ENCODE assay signal across 8 cellular contexts in the genomic region with DNA sequence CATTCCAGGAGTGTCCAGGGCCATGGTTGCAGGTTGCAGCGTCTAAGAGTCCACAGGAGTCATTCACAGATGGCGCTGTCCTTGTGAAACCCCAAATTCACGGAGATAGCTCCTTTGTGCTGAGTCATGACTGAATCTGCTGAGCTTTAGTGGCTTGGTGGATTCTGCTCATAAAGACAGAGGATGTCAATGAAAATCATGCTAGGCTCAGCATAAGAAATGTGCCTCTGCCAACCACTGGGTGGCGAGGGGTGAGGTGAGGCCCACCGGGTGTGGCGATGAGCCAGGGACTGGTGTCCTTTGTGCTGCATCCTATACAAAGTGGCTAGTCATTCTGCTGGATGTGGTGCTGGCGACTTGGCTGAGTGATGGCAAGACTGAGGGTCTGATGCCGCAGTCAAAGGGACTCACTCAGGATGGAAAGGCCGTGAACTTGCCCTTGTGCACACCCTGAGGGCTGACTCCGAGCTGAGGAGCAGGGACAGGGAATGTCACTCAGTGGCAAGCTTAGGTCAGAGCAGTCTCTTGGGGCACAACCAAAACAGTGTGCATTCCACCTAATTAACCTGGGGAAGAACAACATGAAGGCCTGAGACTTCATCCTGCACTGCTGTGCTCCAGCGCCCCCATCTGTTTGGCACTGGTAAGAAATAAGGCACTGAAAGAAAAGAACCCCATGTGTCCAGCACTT.
DNase-seq lines count a peak whose midpoint lies in the region; ATAC-seq and TF ChIP-seq lines count a peak whose summit lies in the region.

No MANE protein-coding gene starts in this region.

- H3K9me3 Mint-ChIP-seq in HFFc6 (no peaks in the 10 kb centered on the region), type B pancreatic cell (peaks cover 5% of the 10 kb centered on the region)

- H3K27ac Mint-ChIP-seq in HFFc6 (peak overlapping the region; percentile 82), type B pancreatic cell (no peak overlapping the region)

- H3K4me1 Mint-ChIP-seq in HFFc6 (ENCODE audit: low read depth) = peaks cover 56% of the 10 kb centered on the region
- peaks cover 9% of the 10 kb centered on the region for H3K4me1 Mint-ChIP-seq in type B pancreatic cell (ENCODE audit: unreplicated experiment)

- peak; percentile 68 for TF ChIP-seq CTCF in HFFc6 (IDR thresholded peaks at IDR 0.05)
- TF ChIP-seq CTCF in type B pancreatic cell (conservative IDR thresholded peaks at IDR 0.05) = peak; percentile 47
- TF ChIP-seq CTCF in esophagus squamous epithelium (IDR thresholded peaks at IDR 0.05) = peak in 1 of 6 experiments; percentile 32

- H3K9me3 ChIP-seq in esophagus squamous epithelium = no peaks in the 10 kb centered on the region

- intact Hi-C loops in esophagus squamous epithelium (cut with DNase I) = no loop called here

- H3K27me3 ChIP-seq in esophagus squamous epithelium = no peaks in the 10 kb centered on the region

- no peaks in the 10 kb centered on the region; the same call in none of the 2 replicates for H3K27me3 Mint-ChIP-seq in HFFc6 (ENCODE audit: insufficient read depth)
- no peaks in the 10 kb centered on the region for H3K27me3 Mint-ChIP-seq in type B pancreatic cell

- peaks cover 0 to 22% (median 0%) of the 10 kb centered on the region in 3 donors for H3K36me3 ChIP-seq in esophagus squamous epithelium

- H3K4me3 Mint-ChIP-seq in HFFc6 (peak overlapping the region; percentile 36), type B pancreatic cell (no peak overlapping the region)

- ATAC-seq in HG03565 (IDR thresholded peaks at IDR 0.05; ENCODE audit: unreplicated experiment) = no peak

- H3K4me1 ChIP-seq in esophagus squamous epithelium = no peaks in the 10 kb centered on the region

- DNase-seq in Daoy (ENCODE audit: low read depth) (peak; percentile 53), HFFc6 (peak; percentile 75), SHP77 treated with DMSO at 0.1 percent for 48 hours (lab: John Stamatoyannopoulos, UW) (peak; percentile 28), foreskin melanocyte (peak; percentile 3), type B pancreatic cell (ENCODE audit: extremely low spot score, unreplicated experiment) (no peak), NCI-H1092 (lab: John Stamatoyannopoulos, UW) (no peak), esophagus squamous epithelium (lab: John Stamatoyannopoulos, UW) (no peak)

- TF ChIP-seq POLR2A in esophagus squamous epithelium (IDR thresholded peaks at IDR 0.05) = no peak

- WGBS in esophagus squamous epithelium, 2 donors = 60 to 78% methylated on average over 2 to 5 of the region's 11 CpGs

- H3K36me3 Mint-ChIP-seq in HFFc6 (ENCODE audit: low read depth) (peaks cover 50% of the 10 kb centered on the region), type B pancreatic cell (peaks cover 39% of the 10 kb centered on the region)

- no peak overlapping the region for H3K27ac ChIP-seq in esophagus squamous epithelium

- H3K4me3 ChIP-seq in esophagus squamous epithelium = no peak overlapping the region

Comparison
In these comparisons a context has a peak if more than half of its experiments do, and no peak if none do; other contexts are left out.
1. DNase-seq: peak in Daoy (single experiment), HFFc6 (single experiment), SHP77 treated with DMSO at 0.1 percent for 48 hours (single experiment) and foreskin melanocyte (single experiment); none in type B pancreatic cell (single experiment), NCI-H1092 (single experiment) and esophagus squamous epithelium (single experiment).